In the genomic region with DNA sequence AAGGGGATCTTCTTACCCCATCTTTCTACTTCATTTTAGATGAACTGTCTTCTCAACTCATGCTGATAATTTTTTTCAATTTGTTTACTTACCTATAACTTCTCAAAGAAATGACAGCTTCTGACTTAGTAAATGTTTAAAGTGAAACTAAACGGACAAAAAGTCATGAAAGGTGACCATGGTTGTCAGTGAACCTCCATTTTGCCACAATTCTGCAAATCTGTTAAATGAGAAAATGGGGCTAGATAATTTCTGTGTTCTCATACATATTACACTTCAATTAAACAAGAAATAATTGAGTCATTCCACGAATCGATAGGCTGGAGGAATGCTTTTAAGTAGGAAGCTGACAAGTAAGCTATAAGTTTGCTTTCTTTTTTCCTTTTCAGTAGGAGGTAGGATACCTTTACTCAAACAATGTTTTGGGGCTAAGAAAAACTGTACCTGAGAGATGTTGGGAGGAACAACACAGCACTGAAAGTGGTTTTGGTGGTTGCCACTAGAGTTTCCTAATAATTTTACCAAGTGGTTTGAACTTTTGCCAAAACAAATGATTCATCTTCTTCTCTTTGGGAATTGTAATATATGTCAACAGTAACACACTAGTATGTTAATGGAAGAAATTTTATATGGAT, we compare ENCODE assay signal across 1 cellular context.
TF ChIP-seq lines count a peak whose summit lies in the region.

No MANE protein-coding gene starts in this region.

TF ChIP-seq in HepG2, 621 proteins besides CTCF, POLR2A, EP300 and RAD21:
- TF ChIP-seq, protein P1, sequence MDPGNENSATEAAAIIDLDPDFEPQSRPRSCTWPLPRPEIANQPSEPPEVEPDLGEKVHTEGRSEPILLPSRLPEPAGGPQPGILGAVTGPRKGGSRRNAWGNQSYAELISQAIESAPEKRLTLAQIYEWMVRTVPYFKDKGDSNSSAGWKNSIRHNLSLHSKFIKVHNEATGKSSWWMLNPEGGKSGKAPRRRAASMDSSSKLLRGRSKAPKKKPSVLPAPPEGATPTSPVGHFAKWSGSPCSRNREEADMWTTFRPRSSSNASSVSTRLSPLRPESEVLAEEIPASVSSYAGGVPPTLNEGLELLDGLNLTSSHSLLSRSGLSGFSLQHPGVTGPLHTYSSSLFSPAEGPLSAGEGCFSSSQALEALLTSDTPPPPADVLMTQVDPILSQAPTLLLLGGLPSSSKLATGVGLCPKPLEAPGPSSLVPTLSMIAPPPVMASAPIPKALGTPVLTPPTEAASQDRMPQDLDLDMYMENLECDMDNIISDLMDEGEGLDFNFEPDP (CRISPR knock-in tag; conservative IDR thresholded peaks at IDR 0.05), result no peak
- TF ChIP-seq GRHL1 (CRISPR knock-in tag; conservative IDR thresholded peaks at IDR 0.05), result no peak
- TF ChIP-seq TBX2 (CRISPR knock-in tag; IDR thresholded peaks at IDR 0.05; ENCODE audit: borderline replicate concordance), result no peak
- no peak for TF ChIP-seq MIER3 (CRISPR knock-in tag; IDR thresholded peaks at IDR 0.05; ENCODE audit: borderline replicate concordance)
- no peak for TF ChIP-seq MYC (CRISPR knock-in tag; IDR thresholded peaks at IDR 0.05; ENCODE audit: borderline replicate concordance)
- TF ChIP-seq ZNF777 (CRISPR knock-in tag; IDR thresholded peaks at IDR 0.05), result no peak
- no peak for TF ChIP-seq CEBPG (CRISPR knock-in tag; IDR thresholded peaks at IDR 0.05)
- TF ChIP-seq ZNF235 (CRISPR knock-in tag; IDR thresholded peaks at IDR 0.05; ENCODE audit: borderline replicate concordance), result no peak
- TF ChIP-seq AGO1 (IDR thresholded peaks at IDR 0.05; ENCODE audit: low read depth, low read length, poor library complexity, severe bottlenecking), result no peak
- TF ChIP-seq HIVEP1 (CRISPR knock-in tag; IDR thresholded peaks at IDR 0.05), result no peak
- TF ChIP-seq ZNF296 (CRISPR knock-in tag; conservative IDR thresholded peaks at IDR 0.05), result no peak
- TF ChIP-seq CBFB (CRISPR knock-in tag; IDR thresholded peaks at IDR 0.05), result no peak
- no peak for TF ChIP-seq ZNF335 (CRISPR knock-in tag; IDR thresholded peaks at IDR 0.05)
